In genomic region chr2:233700028-233700635, GRCh38 we compare ENCODE assay signal across 9 cellular contexts. TPM values are rescaled to one million over a fixed set of nuclear protein-coding genes. Genes with fewer than 3 reads are reported as not detected.
DNase-seq lines count a peak whose midpoint lies in the region; ATAC-seq, FAIRE-seq and TF ChIP-seq lines count a peak whose summit lies in the region.
"Had no signal": no experiment of that assay in that cellular context is flagged by ENCODE, and none has a peak within 500 bp of the region (broad histone marks: within the 10 kb centered on the region; RNA-seq: fewer than 3 reads in every experiment).

No MANE protein-coding gene starts in this region.

- no peaks in the 10 kb centered on the region for H3K36me3 ChIP-seq in mucosa of descending colon (ENCODE audit: low read depth)

- no peak for FAIRE-seq in frontal cortex (lab: Jason Lieb, UNC)
- FAIRE-seq: endometrium had no signal

- intact Hi-C loops in mucosa of descending colon (cut with DNase I, micrococcal nuclease) (no loop called here), sciatic nerve (cut with DNase I) (loop anchor here (10.0 kb wide), 1 partner anchor 105 kb away; no protein-coding TSS in a partner anchor)

- no peaks in the 10 kb centered on the region for H3K9me3 ChIP-seq in mucosa of descending colon

- TF ChIP-seq CTCF in mucosa of descending colon (IDR thresholded peaks at IDR 0.05), result no peak

- peak; percentile 93 for ATAC-seq in mucosa of descending colon
- ATAC-seq in sciatic nerve, result no peak

- H3K4me3 ChIP-seq in mucosa of descending colon, result no peak overlapping the region

- no peaks in the 10 kb centered on the region for H3K4me1 ChIP-seq in mucosa of descending colon (ENCODE audit: low read depth)

- DNase-seq in GM03348 (ENCODE audit: low spot score), result peak; percentile 17
- peak; percentile 32 for DNase-seq in amniotic stem cell (lab: John Stamatoyannopoulos, UW)
- no peak for DNase-seq in mucosa of descending colon
- no peak for DNase-seq in frontal cortex (ENCODE audit: low spot score in 2 of 2)
- DNase-seq in sciatic nerve (ENCODE audit: low spot score), result no peak
- no peak for DNase-seq in stimulated activated CD4-positive, alpha-beta T cell treated with anti-CD3 and anti-CD28 coated beads, Interleukin-1b, Interleukin-23, amount 100 ng/mL, for 48 hours
- DNase-seq: activated CD4-positive, alpha-beta T cell treated with anti-CD3 and anti-CD28 coated beads, Interleukin-2, amount 50 U/mL, for 4 hours; NCI-H2081 treated with DMSO at 0.1 percent for 48 hours had no signal

RNA-seq across cellular contexts. Expression of gene UGT1A6, which starts 7.4 kb away (rescaled TPM):
- total RNA-seq in mucosa of descending colon (10 to 100 TPM in 1 of 3 donors, 1 to 10 TPM in 2; 8.5 to 19.3 (median 8.7) TPM), frontal cortex (not detected), sciatic nerve (not detected)

RNA-seq across cellular contexts. Expression of gene UGT1A5, which starts 12.6 kb away (rescaled TPM):
- total RNA-seq in mucosa of descending colon, result 1 to 10 TPM; 2.1 to 6.5 (median 2.4) TPM
- not detected for total RNA-seq in frontal cortex
- total RNA-seq in sciatic nerve, result not detected

RNA-seq across cellular contexts. Expression of gene UGT1A4, which starts 18.4 kb away (rescaled TPM):
- total RNA-seq in mucosa of descending colon (1 to 10 TPM; 2.4 to 7.0 (median 2.9) TPM), frontal cortex (not detected), sciatic nerve (not detected)

RNA-seq across cellular contexts. Expression of gene UGT1A7, which starts 18.4 kb away (rescaled TPM):
- total RNA-seq in mucosa of descending colon, result 10 to 100 TPM in 1 of 3 donors, 1 to 10 TPM in 2; 5.4 to 19.5 (median 5.9) TPM
- not detected for total RNA-seq in frontal cortex
- total RNA-seq in sciatic nerve, result not detected

RNA-seq across cellular contexts. Expression of gene UGT1A9, which starts 28.4 kb away (rescaled TPM):
- 10 to 100 TPM in 1 of 3 donors, 1 to 10 TPM in 2; 3.6 to 11.4 (median 4.0) TPM for total RNA-seq in mucosa of descending colon
- not detected for total RNA-seq in frontal cortex
- not detected for total RNA-seq in sciatic nerve

Comparison
In these comparisons a context has a peak if more than half of its experiments do, and no peak if none do; other contexts are left out.
1. DNase-seq: peak in GM03348 (single experiment) and amniotic stem cell (single experiment); none in mucosa of descending colon (0 of 3), frontal cortex (0 of 2), sciatic nerve (single experiment) and stimulated activated CD4-positive, alpha-beta T cell treated with anti-CD3 and anti-CD28 coated beads, Interleukin-1b, Interleukin-23, amount 100 ng/mL, for 48 hours (single experiment).